Comparison of ENCODE assay signal across 28 cellular contexts in genomic region chr13:95212962-95213850, GRCh38.
DNase-seq lines count a peak whose midpoint lies in the region; ATAC-seq and TF ChIP-seq lines count a peak whose summit lies in the region.
"Had no signal": no experiment of that assay in that cellular context is flagged by ENCODE, and none has a peak within 500 bp of the region (broad histone marks: within the 10 kb centered on the region; RNA-seq: fewer than 3 reads in every experiment).

No MANE protein-coding gene starts in this region.

- H3K4me1 ChIP-seq in Panc1 (ENCODE audit: control insufficient read depth, insufficient read depth, low read length) (peaks cover 18% of the 10 kb centered on the region; the same call in 1 of the 2 replicates), foreskin keratinocyte (no peaks in the 10 kb centered on the region), prostate gland (replicated peaks) (peaks cover 9% of the 10 kb centered on the region)
- H3K4me1 ChIP-seq: SJSA1, stomach, tibial artery had no signal

- H3K4me3 ChIP-seq in Panc1 (ENCODE audit: low read depth in 2 of 2, low read length in 2 of 2) (no peak overlapping the region), prostate gland (no peak overlapping the region)
- H3K4me3 ChIP-seq: GM23338, left lung, SJSA1, stomach, tibial artery had no signal

- DNase-seq in HT-29 (ENCODE audit: low spot score) (peak; percentile 78), Panc1 (ENCODE audit: low read depth, low spot score) (no peak), foreskin keratinocyte (peak in 1 of 2 donors; percentile 20), prostate gland (ENCODE audit: low spot score) (peak; percentile 32), EL (no peak), NCI-H1436 treated with DMSO at 0.1 percent for 48 hours (lab: John Stamatoyannopoulos, UW) (no peak)
- DNase-seq: activated CD4-positive, alpha-beta memory T cell treated with anti-CD3 and anti-CD28 coated beads, Interleukin-2, amount 10 ng/mL, durations not matched to agents 7 days and 5 days; activated CD4-positive, alpha-beta T cell treated with anti-CD3 and anti-CD28 coated beads for 1 hour; activated naive CD4-positive, alpha-beta T cell treated with anti-CD3 and anti-CD28 coated beads, Interleukin-2, amount 50 U/mL, for 16 hours; amygdala; CD4-positive, alpha-beta T cell; foreskin melanocyte; left lung; mesendoderm; NCI-H510A treated with DMSO at 0.1 percent for 48 hours; NK-92 treated with Interleukin-12 subunit alpha and Interleukin-12 subunit beta, amount 100 ng/mL, for 24 hours; occipital lobe; retina; small intestine; stomach; T-cell; tibial artery had no signal

- TF ChIP-seq POLR2A in prostate gland (IDR thresholded peaks at IDR 0.05): no peak

- CTCF ChIA-PET in Panc1 (lab: Charles Lee): interaction anchor here (0.9 kb wide), 1 partner anchor 21 kb away, joined by 4 read pairs; no protein-coding TSS in a partner anchor

- TF ChIP-seq CTCF in Panc1 (IDR thresholded peaks at IDR 0.05) (no peak), foreskin keratinocyte (conservative IDR thresholded peaks at IDR 0.05) (no peak), prostate gland (IDR thresholded peaks at IDR 0.05) (no peak)

- WGBS in prostate gland: 50% methylated on average over 11 of the region's 11 CpGs

- intact Hi-C loops in Panc1 (cut with micrococcal nuclease; ENCODE audit: unreplicated experiment) (no loop called here), prostate gland (cut with DNase I) (no loop called here)

- H3K27ac ChIP-seq in Panc1 (ENCODE audit: low read length) (peak overlapping the region; percentile 84), foreskin keratinocyte (no peak overlapping the region), prostate gland (peak overlapping the region; percentile 67 to 83)
- H3K27ac ChIP-seq: left lung, SJSA1, tibial artery had no signal

- peaks cover 2% of the 10 kb centered on the region; the same call in 1 of the 2 replicates for H3K36me3 ChIP-seq in Panc1 (ENCODE audit: control insufficient read depth, insufficient read depth, low read length)
- no peaks in the 10 kb centered on the region for H3K36me3 ChIP-seq in prostate gland
- H3K36me3 ChIP-seq: SJSA1, tibial artery had no signal

- POLR2A ChIA-PET in Panc1 (lab: Charles Lee): no interaction called here

- ATAC-seq in Panc1 (peak; percentile 81), foreskin keratinocyte (peak; percentile 46), HG02870 (IDR thresholded peaks at IDR 0.05; ENCODE audit: unreplicated experiment) (no peak), HG03025 (IDR thresholded peaks at IDR 0.05; ENCODE audit: low FRiP score, unreplicated experiment) (no peak)
- ATAC-seq: activated T-helper 17 cell treated with anti-CD3 and anti-CD28 coated beads, Interleukin-2, amount 50 U/mL, for 72 hours; esophagus mucosa; GM23338; left lung; T-cell had no signal

- H3K27me3 ChIP-seq in Panc1 (ENCODE audit: control insufficient read depth, insufficient read depth, low read length): no peaks in the 10 kb centered on the region
- H3K27me3 ChIP-seq in foreskin keratinocyte: no peaks in the 10 kb centered on the region
- no peaks in the 10 kb centered on the region for H3K27me3 ChIP-seq in prostate gland (replicated peaks; ENCODE audit: insufficient read depth)
- H3K27me3 ChIP-seq: left lung, SJSA1, stomach, tibial artery had no signal

- no TSS peak for BruUV-seq in Panc1 (replicated peaks; lab: Mats Ljungman, UMichigan)

- H3K9me3 ChIP-seq in Panc1 (ENCODE audit: control insufficient read depth, insufficient read depth, low read depth, low read length): no peaks in the 10 kb centered on the region
- H3K9me3 ChIP-seq in prostate gland: no peaks in the 10 kb centered on the region
- H3K9me3 ChIP-seq: left lung, SJSA1, stomach, tibial artery had no signal

- in situ Hi-C loops in Panc1 (cut with HindIII; ENCODE audit: low pct_unique_long_range_greater_than_20kb, low sequenced_read_pairs): no loop called here

Comparison
In these comparisons a context has a peak if more than half of its experiments do, and no peak if none do; other contexts are left out.
1. DNase-seq: peak in HT-29 (single experiment) and prostate gland (single experiment); none in Panc1 (single experiment), EL (single experiment) and NCI-H1436 treated with DMSO at 0.1 percent for 48 hours (single experiment).
2. ATAC-seq: peak in Panc1 (single experiment) and foreskin keratinocyte (single experiment); none in HG02870 (single experiment) and HG03025 (single experiment).